10 cellular contexts compared by ENCODE assay signal in the genomic region with DNA sequence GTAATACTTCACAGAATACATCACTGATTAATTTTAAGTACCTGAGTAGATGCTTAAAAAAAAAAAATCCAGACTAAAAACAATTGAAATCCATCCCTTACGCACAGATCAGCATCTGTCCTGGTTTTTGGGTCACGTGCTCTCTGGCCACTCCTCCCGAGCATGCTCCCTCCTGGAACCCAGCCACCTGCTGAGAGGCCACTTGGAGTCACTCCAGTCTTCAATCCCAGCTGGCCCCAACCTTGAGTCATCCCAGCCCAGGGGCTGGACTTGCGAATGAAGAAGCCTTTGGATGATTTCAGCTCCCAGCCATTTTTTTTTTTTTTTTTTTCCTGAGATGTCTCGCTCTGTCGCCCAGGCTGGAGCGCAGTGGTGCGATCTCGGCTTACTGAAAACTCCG. TPM values are rescaled to one million over a fixed set of nuclear protein-coding genes. Genes with fewer than 3 reads are reported as not detected.
DNase-seq lines count a peak whose midpoint lies in the region; ATAC-seq, FAIRE-seq and TF ChIP-seq lines count a peak whose summit lies in the region.
"Had no signal": no experiment of that assay in that cellular context is flagged by ENCODE, and none has a peak within 500 bp of the region (broad histone marks: within the 10 kb centered on the region; RNA-seq: fewer than 3 reads in every experiment).

No MANE protein-coding gene starts in this region.

- TF ChIP-seq EP300 in A549 (IDR thresholded peaks at IDR 0.05) (no peak), HepG2 (IDR thresholded peaks at IDR 0.05; ENCODE audit: low read depth in 2 of 2, low read length in 2 of 2) (no peak), HepG2 (CRISPR knock-in tag; IDR thresholded peaks at IDR 0.05; ENCODE audit: borderline replicate concordance) (no peak)

- ATAC-seq in A549 (peak; percentile 81 to 84), IMR-90 (ENCODE audit: low read depth) (peak; percentile 66), HepG2 (no peak), GM19324 (IDR thresholded peaks at IDR 0.05; ENCODE audit: low FRiP score, unreplicated experiment) (no peak), GM18517 (IDR thresholded peaks at IDR 0.05; ENCODE audit: unreplicated experiment) (no peak)
- no peak for ATAC-seq in effector memory CD8-positive, alpha-beta T cell (replicated peaks)

- H3K4me1 ChIP-seq in A549 (peaks cover 22% of the 10 kb centered on the region; the same call in 2 of the 3 replicates), IMR-90 (ENCODE audit: control insufficient read depth, insufficient read depth, low read length) (no peaks in the 10 kb centered on the region), HepG2 (ENCODE audit: insufficient read depth, low read length) (no peaks in the 10 kb centered on the region)

- BruUV-seq in IMR-90 (replicated peaks; lab: Mats Ljungman, UMichigan) (no TSS peak), HepG2 (replicated peaks; lab: Mats Ljungman, UMichigan) (no TSS peak)

- no peaks in the 10 kb centered on the region for H3K9me3 Mint-ChIP-seq in effector memory CD8-positive, alpha-beta T cell
- H3K9me3 Mint-ChIP-seq: CD14-positive monocyte had no signal

- no peak overlapping the region for H3K14ac ChIP-seq in IMR-90 (replicated peaks; ENCODE audit: low read depth, low read length)

- no peaks in the 10 kb centered on the region for H3K9me1 ChIP-seq in IMR-90 (ENCODE audit: insufficient read depth, low read length)

- H2AFZ ChIP-seq in IMR-90 (replicated peaks; ENCODE audit: low read length, poor library complexity) (no peak overlapping the region), HepG2 (ENCODE audit: low read length) (no peak overlapping the region)

- POLR2A ChIA-PET in A549 (lab: Yijun Ruan, JAX), result interaction anchor here (0.6 to 0.7 kb wide), 4 partner anchors 35 to 477 kb away, joined by 3 to 4 read pairs (median 3); no protein-coding TSS in a partner anchor
- POLR2A ChIA-PET in IMR-90 (lab: Charles Lee; ENCODE audit: unreplicated experiment), result interaction anchor here (0.6 kb wide), 1 partner anchor 9 kb away, joined by 5 read pairs; the partner anchor contains the start of gene MAP1LC3C
- POLR2A ChIA-PET in HepG2 (lab: Yijun Ruan, JAX), result no interaction called here

- dilution Hi-C loops in IMR-90 (cut with HindIII; ENCODE audit: low sequenced_read_pairs, unreplicated experiment), result no loop called here

- H3K36me3 ChIP-seq in IMR-90 (ENCODE audit: control insufficient read depth, insufficient read depth, low read length) (no peaks in the 10 kb centered on the region), HepG2 (replicated peaks in 1 of 2; ENCODE audit: control insufficient read depth in 1 of 2, insufficient read depth in 2 of 2, low read length in 2 of 2) (no peaks in the 10 kb centered on the region)

- H3K27me3 Mint-ChIP-seq in effector memory CD8-positive, alpha-beta T cell, result peaks cover 26 to 27% of the 10 kb centered on the region in 2 donors

- H4K8ac ChIP-seq in IMR-90 (ENCODE audit: low read depth in 2 of 2, low read length in 2 of 2), result no peak overlapping the region

- no peak for TF ChIP-seq POLR2A in A549 (IDR thresholded peaks at IDR 0.05; ENCODE audit: low read length)
- TF ChIP-seq POLR2A in IMR-90 (IDR thresholded peaks at IDR 0.05; ENCODE audit: low read depth, low read length), result no peak
- no peak for TF ChIP-seq POLR2A in HepG2 (IDR thresholded peaks at IDR 0.05; ENCODE audit: insufficient read depth in 1 of 2, low read depth in 2 of 2, low read length in 2 of 2)

- no peak overlapping the region for H3K18ac ChIP-seq in IMR-90 (ENCODE audit: low read depth, low read length)

- H2BK20ac ChIP-seq in IMR-90 (ENCODE audit: low read depth, low read length), result no peak overlapping the region

- TF ChIP-seq CTCF in A549 (IDR thresholded peaks at IDR 0.05), result no peak
- no peak for TF ChIP-seq CTCF in IMR-90 (conservative IDR thresholded peaks at IDR 0.05; ENCODE audit: low read depth, low read length)
- TF ChIP-seq CTCF in cardiac fibroblast (IDR thresholded peaks at IDR 0.05; ENCODE audit: low read depth, low read length), result no peak
- no peak for TF ChIP-seq CTCF in HepG2 (CRISPR knock-in tag; IDR thresholded peaks at IDR 0.05)

- WGBS in A549 (ENCODE audit: missing lambda C conversion rate), result 52% methylated on average over 10 of the region's 10 CpGs
- 25% methylated on average over 3 of the region's 10 CpGs; no CpG with 5 or more reads in 1 of the 2 experiments for WGBS in IMR-90 (ENCODE audit: extremely low coverage in 2 of 2, insufficient read length in 1 of 2), 2 experiments
- 68% methylated on average over 10 of the region's 10 CpGs for WGBS in HepG2 (ENCODE audit: low lambda C conversion rate)

- H3K4me2 ChIP-seq in A549 (peak overlapping the region; percentile 25; the same call in 2 of the 3 replicates), IMR-90 (ENCODE audit: low read depth, low read length) (no peak overlapping the region), HepG2 (ENCODE audit: low read depth, low read length) (no peak overlapping the region)

- no peak overlapping the region for H2AK9ac ChIP-seq in IMR-90 (replicated peaks; ENCODE audit: low read depth, low read length, poor library complexity)

- H3K27ac ChIP-seq in A549 (peak overlapping the region in 1 of 2 experiments; percentile 69; a peak in 3 of 6 replicates), IMR-90 (ENCODE audit: insufficient read depth, low read length) (no peak overlapping the region), HepG2 (ENCODE audit: extremely low read length, insufficient read depth, low read length) (no peak overlapping the region)

- no peak overlapping the region for H3K56ac ChIP-seq in IMR-90 (ENCODE audit: extremely low read depth, insufficient read depth, low read length)

- TF ChIP-seq RAD21 in A549 (conservative IDR thresholded peaks at IDR 0.05 in 1 of 2, IDR thresholded peaks at IDR 0.05 in 1 of 2), result no peak
- no peak for TF ChIP-seq RAD21 in IMR-90 (IDR thresholded peaks at IDR 0.05; ENCODE audit: low read length)
- no peak for TF ChIP-seq RAD21 in HepG2 (CRISPR knock-in tag; IDR thresholded peaks at IDR 0.05)

- no peak overlapping the region for H3K4ac ChIP-seq in IMR-90 (ENCODE audit: low read depth, low read length)

- no peak for FAIRE-seq in A549 (lab: Jason Lieb, UNC)
- no peak for FAIRE-seq in HepG2 (lab: Jason Lieb, UNC)
- FAIRE-seq: islet of Langerhans had no signal

- no peak overlapping the region for H3K4me3 ChIP-seq in A549
- H3K4me3 ChIP-seq in IMR-90 (ENCODE audit: insufficient read depth, low read depth, low read length), result no peak overlapping the region
- H3K4me3 ChIP-seq in cardiac fibroblast (replicated peaks in 1 of 2; ENCODE audit: low read depth in 2 of 2, low read length in 2 of 2), result no peak overlapping the region
- no peak overlapping the region for H3K4me3 ChIP-seq in HepG2 (replicated peaks in 1 of 3; ENCODE audit: insufficient read depth in 1 of 3, low read depth in 2 of 3, low read length in 3 of 3)

- DNase-seq in A549 (ENCODE audit: low read depth in 1 of 2, low spot score in 1 of 2) (peak; percentile 72 to 88), IMR-90 (peak; percentile 82), cardiac fibroblast (ENCODE audit: low read depth in 2 of 2) (peak; percentile 86 to 95), HepG2 (ENCODE audit: low spot score) (no peak)
- DNase-seq in activated CD4-positive, CD25-positive, alpha-beta regulatory T cell (lab: John Stamatoyannopoulos, UW), result no peak
- DNase-seq in effector memory CD8-positive, alpha-beta T cell, result no peak

- no peak overlapping the region for H4K91ac ChIP-seq in IMR-90 (ENCODE audit: insufficient read depth, low read depth, low read length)

- no peak overlapping the region for H3K4me3 Mint-ChIP-seq in effector memory CD8-positive, alpha-beta T cell

- no peak overlapping the region for H3K23ac ChIP-seq in IMR-90 (ENCODE audit: low read depth, low read length)

- H3K27me3 ChIP-seq in IMR-90 (ENCODE audit: control insufficient read depth, insufficient read depth, low read length) (no peaks in the 10 kb centered on the region), HepG2 (ENCODE audit: control insufficient read depth in 1 of 2, insufficient read depth in 2 of 2, low read length in 2 of 2) (peaks cover 0 to 3% of the 10 kb centered on the region in 2 experiments; a peak in 1 of 5 replicates)

- CTCF ChIA-PET in A549 (lab: Yijun Ruan, JAX), result interaction anchor here (0.6 to 2.1 kb wide), 3 partner anchors 9 to 285 kb away, joined by 3 to 16 read pairs (median 5); partner anchors contain the start of gene MAP1LC3C
- CTCF ChIA-PET in IMR-90 (lab: Yijun Ruan, JAX), result interaction anchor here (0.6 kb wide), 1 partner anchor 294 kb away, joined by 4 read pairs; no protein-coding TSS in a partner anchor
- CTCF ChIA-PET in HepG2 (lab: Yijun Ruan, JAX; ENCODE audit: low intra/inter-chr PET ratio, low total read pairs), result no interaction called here

- H4K5ac ChIP-seq in IMR-90 (ENCODE audit: low read depth, low read length), result no peak overlapping the region

- H3K79me1 ChIP-seq in IMR-90 (ENCODE audit: low read depth in 1 of 2, low read length in 2 of 2), result no peaks in the 10 kb centered on the region

- H3K4me1 Mint-ChIP-seq in effector memory CD8-positive, alpha-beta T cell (ENCODE audit: low read depth in 2 of 2), result no peaks in the 10 kb centered on the region
- H3K4me1 Mint-ChIP-seq: CD14-positive monocyte had no signal

- H3K9ac ChIP-seq in IMR-90 (ENCODE audit: low read depth, low read length), result no peak overlapping the region
- H3K9ac ChIP-seq in HepG2 (ENCODE audit: insufficient read depth, low read depth, low read length), result no peak overlapping the region

- H2BK120ac ChIP-seq in IMR-90 (ENCODE audit: low read depth, low read length), result no peak overlapping the region

- intact Hi-C loops in IMR-90 (cut with micrococcal nuclease), result no loop called here
- intact Hi-C loops in HepG2 (cut with micrococcal nuclease; ENCODE audit: unreplicated experiment), result no loop called here

- H4K20me1 ChIP-seq in IMR-90 (ENCODE audit: insufficient read depth, low read length), result no peaks in the 10 kb centered on the region
- no peaks in the 10 kb centered on the region for H4K20me1 ChIP-seq in HepG2 (ENCODE audit: insufficient read depth, low read length)

- in situ Hi-C loops in IMR-90 (cut with MboI; ENCODE audit: low sequenced_read_pairs), result loop anchor here (25.0 kb wide), 1 partner anchor 453 kb away; the partner anchor contains the start of gene KMO
- in situ Hi-C loops in HepG2 (cut with HindIII; ENCODE audit: extremely low pct_ligation_motif_present, low pct_unique_long_range_greater_than_20kb), result loop anchor here (25.0 kb wide), 1 partner anchor 453 kb away; the partner anchor contains the start of gene KMO

- no peak overlapping the region for H2BK5ac ChIP-seq in IMR-90 (ENCODE audit: low read depth, low read length, poor library complexity, severe bottlenecking)

- H2AK5ac ChIP-seq in IMR-90 (ENCODE audit: low read depth, low read length), result no peak overlapping the region

- no peaks in the 10 kb centered on the region for H3K9me3 ChIP-seq in A549
- no peaks in the 10 kb centered on the region; the same call in 1 of the 2 replicates for H3K9me3 ChIP-seq in IMR-90 (ENCODE audit: control insufficient read depth, insufficient read depth, low read length)
- no peaks in the 10 kb centered on the region for H3K9me3 ChIP-seq in HepG2 (ENCODE audit: low read length)

- H3K27ac Mint-ChIP-seq in effector memory CD8-positive, alpha-beta T cell, result no peak overlapping the region
- H3K27ac Mint-ChIP-seq: CD14-positive monocyte had no signal

- H2BK15ac ChIP-seq in IMR-90 (ENCODE audit: low read depth, low read length), result no peak overlapping the region

- peaks cover 4% of the 10 kb centered on the region for H3K36me3 Mint-ChIP-seq in effector memory CD8-positive, alpha-beta T cell (ENCODE audit: insufficient read depth)
- H3K36me3 Mint-ChIP-seq: CD14-positive monocyte had no signal

- no peaks in the 10 kb centered on the region for H3K79me2 ChIP-seq in HepG2 (ENCODE audit: insufficient read depth, low read length)

RNA-seq across cellular contexts. Expression of gene MAP1LC3C, which starts 8.9 kb away (rescaled TPM):
- 0.20 and 0.23 TPM in 2 replicates for polyA plus RNA-seq in A549 (2011; rRNA removed)
- 0.10 and 0.16 TPM in 2 replicates for polyA plus RNA-seq in A549 (2012; cell fraction: cytosol; rRNA removed)
- polyA plus RNA-seq in A549 (2012; cell fraction: nucleus; rRNA removed), result 0.12 and 0.34 TPM in 2 replicates
- 0.13 to 0.21 TPM (median 0.16 TPM) in 3 replicates for polyA plus RNA-seq in A549 (2017; fragmentation: RNase III; extraction: RNeasy Plus Mini Kit Qiagen cat#74134 plus additional on column Dnase treatment)
- polyA minus RNA-seq in A549 (2011; rRNA and poly(A)+ RNA removed), result 0.44 TPM in 1 of 2 replicates, not detected in the other
- under 0.01 TPM in 1 of 2 replicates, not detected in the other for total RNA-seq in IMR-90 (2012; rRNA removed)
- not detected in 2 replicates for polyA plus RNA-seq in IMR-90 (2012; rRNA removed)
- polyA plus RNA-seq in IMR-90 (2012; cell fraction: cytosol; rRNA removed), result not detected in 2 replicates
- polyA plus RNA-seq in IMR-90 (2012; cell fraction: nucleus; rRNA removed; ENCODE audit: low replicate concordance), result not detected in 2 replicates
- total RNA-seq in HepG2 (2016; rRNA removed; fragmentation: Illumina TruSeq; extraction: Trizol), result not detected in 2 replicates
- not detected in 2 replicates for total RNA-seq in HepG2 (2016; cell fraction: cytosol; rRNA removed; fragmentation: Illumina TruSeq; extraction: Trizol; ENCODE audit: low read depth)
- not detected in 2 replicates for total RNA-seq in HepG2 (2016; cell fraction: insoluble cytoplasmic fraction; rRNA removed; fragmentation: Illumina TruSeq; extraction: Trizol)
- not detected in 2 replicates for total RNA-seq in HepG2 (2016; cell fraction: membrane; rRNA removed; fragmentation: Illumina TruSeq; extraction: Trizol)
- not detected in 2 replicates for total RNA-seq in HepG2 (2016; cell fraction: nucleus; rRNA removed; fragmentation: Illumina TruSeq; extraction: Trizol)
- not detected in 2 replicates for polyA plus RNA-seq in HepG2 (2011; rRNA removed)
- not detected in 2 replicates for polyA plus RNA-seq in HepG2 (2011; cell fraction: cytosol; rRNA removed)
- not detected in 2 replicates for polyA plus RNA-seq in HepG2 (2011; cell fraction: nucleus; rRNA removed)
- not detected in 2 replicates for polyA plus RNA-seq in HepG2 (2012)
- not detected in 2 replicates for polyA plus RNA-seq in HepG2 (2016; cell fraction: cytosol; fragmentation: Illumina TruSeq; extraction: Trizol; ENCODE audit: low read depth)
- polyA plus RNA-seq in HepG2 (2016; cell fraction: insoluble cytoplasmic fraction; fragmentation: Illumina TruSeq; extraction: Trizol; ENCODE audit: low read depth), result not detected in 2 replicates
- polyA plus RNA-seq in HepG2 (2016; cell fraction: membrane; fragmentation: Illumina TruSeq; extraction: Trizol; ENCODE audit: low read depth), result not detected in 2 replicates
- not detected in 2 replicates for polyA plus RNA-seq in HepG2 (2016; cell fraction: nucleus; fragmentation: Illumina TruSeq; extraction: Trizol; ENCODE audit: insufficient read depth, low read depth)
- polyA minus RNA-seq in HepG2 (2011; rRNA and poly(A)+ RNA removed; ENCODE audit: low replicate concordance), result not detected in 2 replicates
- not detected in 2 replicates for polyA minus RNA-seq in HepG2 (2011; cell fraction: cytosol; rRNA and poly(A)+ RNA removed)
- polyA minus RNA-seq in HepG2 (2011; cell fraction: nucleus; rRNA and poly(A)+ RNA removed), result not detected in 2 replicates
- polyA plus RNA-seq: CD14-positive monocyte had no signal

RNA-seq across cellular contexts. Expression of gene BECN2, which starts 32.5 kb away (rescaled TPM):
- polyA plus RNA-seq in A549 (2011; rRNA removed) (not detected in 2 replicates), A549 (2017; fragmentation: RNase III; extraction: RNeasy Plus Mini Kit Qiagen cat#74134 plus additional on column Dnase treatment) (not detected in 3 replicates), IMR-90 (2012; rRNA removed) (not detected in 2 replicates), HepG2 (2011; rRNA removed) (0.07 TPM in 1 of 2 replicates, not detected in the other)
- polyA plus RNA-seq in A549 (2012; cell fraction: cytosol; rRNA removed), result not detected in 2 replicates
- 0.04 TPM in 1 of 2 replicates, not detected in the other for polyA plus RNA-seq in A549 (2012; cell fraction: nucleus; rRNA removed)
- not detected in 2 replicates for polyA minus RNA-seq in A549 (2011; rRNA and poly(A)+ RNA removed)
- total RNA-seq in IMR-90 (2012; rRNA removed) (not detected in 2 replicates), HepG2 (2016; rRNA removed; fragmentation: Illumina TruSeq; extraction: Trizol) (not detected in 2 replicates)
- not detected in 2 replicates for polyA plus RNA-seq in IMR-90 (2012; cell fraction: cytosol; rRNA removed)
- polyA plus RNA-seq in IMR-90 (2012; cell fraction: nucleus; rRNA removed; ENCODE audit: low replicate concordance), result not detected in 2 replicates
- total RNA-seq in HepG2 (2016; cell fraction: cytosol; rRNA removed; fragmentation: Illumina TruSeq; extraction: Trizol; ENCODE audit: low read depth), result not detected in 2 replicates
- not detected in 2 replicates for total RNA-seq in HepG2 (2016; cell fraction: insoluble cytoplasmic fraction; rRNA removed; fragmentation: Illumina TruSeq; extraction: Trizol)
- total RNA-seq in HepG2 (2016; cell fraction: membrane; rRNA removed; fragmentation: Illumina TruSeq; extraction: Trizol), result not detected in 2 replicates
- not detected in 2 replicates for total RNA-seq in HepG2 (2016; cell fraction: nucleus; rRNA removed; fragmentation: Illumina TruSeq; extraction: Trizol)
- polyA plus RNA-seq in HepG2 (2011; cell fraction: cytosol; rRNA removed), result not detected in 2 replicates
- polyA plus RNA-seq in HepG2 (2011; cell fraction: nucleus; rRNA removed), result not detected in 2 replicates
- polyA plus RNA-seq in HepG2 (2012), result not detected in 2 replicates
- polyA plus RNA-seq in HepG2 (2016; cell fraction: cytosol; fragmentation: Illumina TruSeq; extraction: Trizol; ENCODE audit: low read depth), result not detected in 2 replicates
- not detected in 2 replicates for polyA plus RNA-seq in HepG2 (2016; cell fraction: insoluble cytoplasmic fraction; fragmentation: Illumina TruSeq; extraction: Trizol; ENCODE audit: low read depth)
- not detected in 2 replicates for polyA plus RNA-seq in HepG2 (2016; cell fraction: membrane; fragmentation: Illumina TruSeq; extraction: Trizol; ENCODE audit: low read depth)
- not detected in 2 replicates for polyA plus RNA-seq in HepG2 (2016; cell fraction: nucleus; fragmentation: Illumina TruSeq; extraction: Trizol; ENCODE audit: insufficient read depth, low read depth)
- 0.19 TPM in 1 of 2 replicates, not detected in the other for polyA minus RNA-seq in HepG2 (2011; rRNA and poly(A)+ RNA removed; ENCODE audit: low replicate concordance)
- not detected in 2 replicates for polyA minus RNA-seq in HepG2 (2011; cell fraction: cytosol; rRNA and poly(A)+ RNA removed)
- not detected in 2 replicates for polyA minus RNA-seq in HepG2 (2011; cell fraction: nucleus; rRNA and poly(A)+ RNA removed)
- polyA plus RNA-seq: CD14-positive monocyte had no signal

Comparison
In these comparisons a context has a peak if more than half of its experiments do, and no peak if none do; other contexts are left out.
1. ATAC-seq: peak in A549 (2 of 2) and IMR-90 (single experiment); none in HepG2 (single experiment), GM19324 (single experiment), GM18517 (single experiment) and effector memory CD8-positive, alpha-beta T cell (single experiment).
2. DNase-seq: peak in A549 (2 of 2), IMR-90 (single experiment) and cardiac fibroblast (2 of 2); none in HepG2 (single experiment), activated CD4-positive, CD25-positive, alpha-beta regulatory T cell (0 of 4) and effector memory CD8-positive, alpha-beta T cell (0 of 3).
3. Of the 38 proteins assayed by ChIP-seq in both HepG2 and A549: peak only in HepG2: none; only in A549: USF2; in both: none; in neither: 36; mixed calls (peak in some experiments, not most) for 1.